Comparison of ENCODE assay signal across 12 cellular contexts in genomic region chr11:47593934-47594855, GRCh38. TPM values are rescaled to one million over a fixed set of nuclear protein-coding genes. Genes with fewer than 3 reads are reported as not detected.
DNase-seq lines count a peak whose midpoint lies in the region; ATAC-seq and TF ChIP-seq lines count a peak whose summit lies in the region.
"Had no signal": no experiment of that assay in that cellular context is flagged by ENCODE, and none has a peak within 500 bp of the region (broad histone marks: within the 10 kb centered on the region; RNA-seq: fewer than 3 reads in every experiment).

TSS of gene C1QTNF4 (minus strand) at chr11:47594411. CDS start at chr11:47590810, 3,601 bp downstream.

- DNase-seq in D341Med (ENCODE audit: low spot score) (peak; percentile 49), SK-N-MC (ENCODE audit: low read depth, low spot score) (no peak), fibroblast of the aortic adventitia (ENCODE audit: low read depth) (no peak), dermis blood vessel endothelial cell (no peak)
- DNase-seq: activated CD8-positive, alpha-beta memory T cell treated with anti-CD3 and anti-CD28 coated beads, Interleukin-2, amount 50 U/mL, for 4 hours; foreskin melanocyte; stimulated activated CD4-positive, alpha-beta T cell treated with anti-CD3 and anti-CD28 coated beads, Interleukin-12 subunit alpha, Interleukin-12 subunit beta, amount 100 ng/mL, for 4 hours had no signal

- H3K27ac ChIP-seq in SK-N-MC (no peak within 1 kb of the TSS), parathyroid adenoma (peak within 1 kb of the TSS; percentile 51)
- H3K27ac ChIP-seq: vagina had no signal

- H3K4me1 ChIP-seq in parathyroid adenoma = peaks cover 4% of the 10 kb centered on the region

- H2AFZ ChIP-seq in parathyroid adenoma = peak within 1 kb of the TSS; percentile 50

- H3K4me2 ChIP-seq in parathyroid adenoma (ENCODE audit: low read length) = peak within 1 kb of the TSS; percentile 72

- H3K9me3 ChIP-seq in SK-N-MC (ENCODE audit: low read depth, low read length) = no peaks in the 10 kb centered on the region
- H3K9me3 ChIP-seq in parathyroid adenoma (ENCODE audit: control insufficient read depth, low read length) = no peaks in the 10 kb centered on the region
- H3K9me3 ChIP-seq: vagina had no signal

- ATAC-seq in GM18858 (IDR thresholded peaks at IDR 0.05; ENCODE audit: unreplicated experiment) (no peak), HG03108 (IDR thresholded peaks at IDR 0.05; ENCODE audit: unreplicated experiment) (no peak), HG03175 (IDR thresholded peaks at IDR 0.05; ENCODE audit: unreplicated experiment) (no peak)

- TF ChIP-seq CTCF in fibroblast of the aortic adventitia (IDR thresholded peaks at IDR 0.05; ENCODE audit: insufficient read depth, low read length) (no peak), parathyroid adenoma (IDR thresholded peaks at IDR 0.05) (no peak)

- H3K79me2 ChIP-seq in parathyroid adenoma = no peaks in the 10 kb centered on the region

- H3K27me3 ChIP-seq in parathyroid adenoma (ENCODE audit: control insufficient read depth, insufficient read depth, low read length) = no peaks in the 10 kb centered on the region

- H3K36me3 ChIP-seq in SK-N-MC (ENCODE audit: insufficient read depth, low read length) (no peaks in the 10 kb centered on the region), parathyroid adenoma (ENCODE audit: control insufficient read depth, insufficient read depth, low read length) (no peaks in the 10 kb centered on the region)
- H3K36me3 ChIP-seq: vagina had no signal

- H3K9ac ChIP-seq in SK-N-MC (ENCODE audit: insufficient read length) (peak within 1 kb of the TSS; percentile 15), parathyroid adenoma (no peak within 1 kb of the TSS)

- H3K4me3 ChIP-seq in SK-N-MC (peak within 1 kb of the TSS; percentile 64), fibroblast of the aortic adventitia (ENCODE audit: low read depth, low read length) (peak within 1 kb of the TSS; percentile 42), parathyroid adenoma (ENCODE audit: low read depth, low read length) (peak within 1 kb of the TSS; percentile 34)

RNA-seq across cellular contexts. Expression of gene C1QTNF4, which starts in this region (rescaled TPM):
- not detected in 2 replicates for total RNA-seq in fibroblast of the aortic adventitia (ENCODE audit: low replicate concordance)
- 0.34 and 0.37 TPM in 2 replicates for total RNA-seq in dermis blood vessel endothelial cell
